ENCODE assay signal across 8 cellular contexts in the genomic region with DNA sequence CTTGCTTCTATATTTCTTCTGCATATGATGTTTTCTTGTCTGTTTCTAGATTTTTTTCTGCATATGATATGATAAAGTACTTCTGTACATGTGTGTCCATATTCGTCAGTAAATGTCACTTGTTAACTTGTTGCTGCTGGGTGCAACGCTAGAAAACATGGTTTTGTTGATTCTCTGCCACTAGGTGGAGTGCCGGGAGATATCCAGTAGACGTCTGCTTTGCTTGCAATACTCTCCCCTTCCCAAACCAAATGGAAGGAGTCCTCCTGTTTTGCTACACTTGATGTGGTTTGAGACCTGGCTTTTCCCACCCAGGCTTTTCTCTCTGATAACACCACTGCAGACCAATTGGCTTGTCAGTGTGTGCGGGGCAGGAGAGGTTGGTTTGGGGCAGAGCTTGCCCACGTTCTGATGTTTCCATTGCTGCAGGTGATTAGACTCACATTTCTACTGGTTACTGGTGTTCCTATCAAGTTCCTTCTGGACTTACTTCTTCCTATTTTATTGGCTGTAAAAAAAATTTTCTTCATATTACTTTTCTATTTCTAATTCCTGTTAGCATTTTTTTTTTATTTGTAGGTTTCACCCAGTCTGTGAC.
DNase-seq lines count a peak whose midpoint lies in the region; ATAC-seq, FAIRE-seq and TF ChIP-seq lines count a peak whose summit lies in the region.

No MANE protein-coding gene starts in this region.

- H3K4me1 ChIP-seq in Caco-2 = no peaks in the 10 kb centered on the region
- no peaks in the 10 kb centered on the region for H3K4me1 ChIP-seq in small intestine (ENCODE audit: control insufficient read depth in 2 of 2, insufficient read depth in 1 of 2, low read depth in 1 of 2, low read length in 1 of 2)

- TF ChIP-seq POLR2A in H54 (IDR thresholded peaks at IDR 0.05; ENCODE audit: low read depth, low read length) = no peak

- BruUV-seq in Caco-2 (replicated peaks; lab: Mats Ljungman, UMichigan) = no TSS peak

- POLR2A ChIA-PET in Caco-2 (lab: Charles Lee) = no interaction called here

- H3K4me3 Mint-ChIP-seq in Caco-2 (ENCODE audit: unreplicated experiment) (no peak overlapping the region), nephron progenitor cell (no peak overlapping the region)

- 19 to 26% (median 26%) methylated on average over 6 of the region's 6 CpGs for WGBS in small intestine, 3 donors

- ATAC-seq in GM18858 (IDR thresholded peaks at IDR 0.05; ENCODE audit: unreplicated experiment) = no peak

- no peak overlapping the region for H3K27ac ChIP-seq in small intestine (ENCODE audit: low read depth in 1 of 2, low read length in 1 of 2)

- TF ChIP-seq CTCF in Caco-2 (IDR thresholded peaks at IDR 0.05; ENCODE audit: insufficient read depth in 1 of 2, low read depth in 1 of 2, low read length in 1 of 2, severe bottlenecking in 1 of 2, unreplicated experiment in 1 of 2) (peak; percentile 64 to 70), bronchial epithelial cell (IDR thresholded peaks at IDR 0.05; ENCODE audit: insufficient read depth, low read length, severe bottlenecking) (peak; percentile 62), nephron progenitor cell (IDR thresholded peaks at IDR 0.05) (peak; percentile 65)

- H3K9me3 Mint-ChIP-seq in Caco-2 (ENCODE audit: unreplicated experiment) (peaks cover 8% of the 10 kb centered on the region), nephron progenitor cell (no peaks in the 10 kb centered on the region)

- H3K27me3 ChIP-seq in Caco-2 (replicated peaks; ENCODE audit: control insufficient read depth, insufficient read depth, low read length) = no peaks in the 10 kb centered on the region
- no peaks in the 10 kb centered on the region for H3K27me3 ChIP-seq in bronchial epithelial cell (ENCODE audit: control insufficient read depth, insufficient read depth, low read length)
- H3K27me3 ChIP-seq in small intestine (ENCODE audit: control insufficient read depth in 2 of 2, insufficient read depth in 2 of 2, low read length in 2 of 2) = no peaks in the 10 kb centered on the region

- H3K36me3 Mint-ChIP-seq in Caco-2 (ENCODE audit: insufficient read depth, unreplicated experiment) (no peaks in the 10 kb centered on the region), nephron progenitor cell (ENCODE audit: low read depth) (no peaks in the 10 kb centered on the region)

- intact Hi-C loops in Caco-2 (cut with micrococcal nuclease; ENCODE audit: unreplicated experiment) = loop anchor here (2.0 kb wide), 3 partner anchors 168 to 1156 kb away; no protein-coding TSS in a partner anchor

- DNase-seq in Caco-2 (peak; percentile 47 to 63), H54 (ENCODE audit: insufficient read length, low spot score) (peak; percentile 6), NCI-H526 treated with DMSO at 0.1 percent for 48 hours (lab: John Stamatoyannopoulos, UW) (peak; percentile 39), bronchial epithelial cell (ENCODE audit: low read depth) (peak; percentile 38), nephron progenitor cell (peak; percentile 33), small intestine (no peak)
- no peak for DNase-seq in effector CD4-positive, alpha-beta T cell

- H3K27me3 Mint-ChIP-seq in Caco-2 (ENCODE audit: insufficient read depth, unreplicated experiment) (peaks cover 2% of the 10 kb centered on the region), nephron progenitor cell (ENCODE audit: low read depth, poor library complexity) (no peaks in the 10 kb centered on the region)

- H3K36me3 ChIP-seq in Caco-2 (ENCODE audit: control insufficient read depth, insufficient read depth, low read length) = no peaks in the 10 kb centered on the region
- no peaks in the 10 kb centered on the region for H3K36me3 ChIP-seq in bronchial epithelial cell (ENCODE audit: control insufficient read depth, insufficient read depth, low read length)
- no peaks in the 10 kb centered on the region for H3K36me3 ChIP-seq in small intestine (ENCODE audit: control insufficient read depth in 2 of 2, insufficient read depth in 2 of 2, low read length in 2 of 2)

- H3K4me3 ChIP-seq in Caco-2 (ENCODE audit: low read depth, low read length) (no peak overlapping the region), bronchial epithelial cell (ENCODE audit: low read depth, low read length) (no peak overlapping the region), small intestine (ENCODE audit: low read depth in 1 of 2, low read length in 2 of 2) (no peak overlapping the region)

- H3K27ac Mint-ChIP-seq in Caco-2 (ENCODE audit: unreplicated experiment) (no peak overlapping the region), nephron progenitor cell (no peak overlapping the region)

- H3K9me3 ChIP-seq in Caco-2 (no peaks in the 10 kb centered on the region), small intestine (ENCODE audit: control insufficient read depth, low read depth) (peaks cover 2% of the 10 kb centered on the region)

- FAIRE-seq in H54 (lab: Jason Lieb, UNC) = peak; percentile 99
- FAIRE-seq in bronchial epithelial cell (lab: Jason Lieb, UNC) = no peak
- FAIRE-seq in small intestine (lab: Jason Lieb, UNC) = no peak

- CTCF ChIA-PET in Caco-2 (lab: Charles Lee) = no interaction called here

- H3K4me1 Mint-ChIP-seq in Caco-2 (ENCODE audit: low read depth, unreplicated experiment) = peaks cover 6% of the 10 kb centered on the region
- H3K4me1 Mint-ChIP-seq in nephron progenitor cell = no peaks in the 10 kb centered on the region

Comparison
In these comparisons a context has a peak if more than half of its experiments do, and no peak if none do; other contexts are left out.
1. DNase-seq: peak in Caco-2 (2 of 2), H54 (single experiment), NCI-H526 treated with DMSO at 0.1 percent for 48 hours (single experiment), bronchial epithelial cell (single experiment) and nephron progenitor cell (single experiment); none in effector CD4-positive, alpha-beta T cell (single experiment) and small intestine (single experiment).
2. Peak in every context shown above with its lines, with median percentiles within 50 percentile points of each other: CTCF ChIP-seq.